ENCODE assay signal across 14 cellular contexts in the genomic region with DNA sequence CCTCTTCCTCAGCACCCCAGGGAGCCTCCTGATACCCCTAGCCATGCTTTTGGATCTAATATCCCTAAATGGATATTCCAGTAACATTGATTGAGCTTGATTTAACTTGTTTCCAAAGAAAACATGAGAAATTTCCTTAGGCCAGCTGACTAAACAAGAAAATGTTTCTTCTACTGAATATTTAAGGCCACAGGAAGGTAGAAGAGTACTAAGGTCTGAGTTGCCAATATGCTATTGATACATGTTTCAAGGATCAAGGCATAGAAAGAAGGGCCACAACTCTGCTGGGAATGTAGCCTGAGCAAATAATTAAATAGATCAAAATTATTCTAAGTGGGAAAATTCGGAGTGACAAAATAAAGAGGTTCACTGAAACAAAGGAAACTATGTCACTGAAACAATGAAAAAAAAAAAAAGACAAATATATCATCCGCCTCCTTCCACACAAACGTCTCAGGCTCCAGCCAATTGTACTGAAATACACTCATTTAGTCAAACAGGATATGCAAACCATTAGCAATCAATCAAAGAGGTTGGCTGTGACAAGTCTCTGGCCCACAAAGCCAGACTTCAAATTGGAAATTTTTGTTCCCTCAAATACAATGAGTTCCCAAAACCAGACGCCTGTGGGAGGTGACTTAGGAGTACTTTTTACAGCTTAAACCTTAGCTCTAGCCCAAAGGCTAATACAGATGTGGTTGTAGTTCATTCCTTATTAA.
"Had no signal": no experiment of that assay in that cellular context is flagged by ENCODE, and none has a peak within 500 bp of the region (broad histone marks: within the 10 kb centered on the region; RNA-seq: fewer than 3 reads in every experiment).

No MANE protein-coding gene starts in this region.

- H3K4me1 Mint-ChIP-seq: activated naive CD8-positive, alpha-beta T cell treated with anti-CD3 and anti-CD28 coated beads for 36 hours; neural crest cell; stimulated activated naive CD8-positive, alpha-beta T cell treated with anti-CD3 and anti-CD28 coated beads, Interleukin-15, amount 100 ng/mL, for 72 hours; T-cell had no signal

- H3K9me3 Mint-ChIP-seq: activated naive CD8-positive, alpha-beta T cell treated with anti-CD3 and anti-CD28 coated beads for 36 hours; activated T-helper 1 cell treated with anti-CD3 and anti-CD28 coated beads, Interleukin-12 subunit alpha, Interleukin-12 subunit beta, Interleukin-2, Interleukin-4 antibody, amounts not matched to agents 30 ng/mL and 10 ng/mL and 1 ng/mL, durations not matched to agents 14 hours and 24 hours and 36 hours; mesothelial cell of epicardium; neural crest cell; stimulated activated naive CD8-positive, alpha-beta T cell treated with anti-CD3 and anti-CD28 coated beads, Interleukin-15, amount 100 ng/mL, for 72 hours had no signal

- H3K4me3 ChIP-seq: lower lobe of right lung, right lobe of liver, spleen, upper lobe of right lung had no signal

- H3K36me3 ChIP-seq: lower lobe of right lung, right lobe of liver, spleen, upper lobe of right lung had no signal

- DNase-seq: activated CD4-positive, alpha-beta T cell treated with anti-CD3 and anti-CD28 coated beads, Interleukin-2, amount 50 U/mL, for 1 hour; activated naive CD8-positive, alpha-beta T cell treated with anti-CD3 and anti-CD28 coated beads for 36 hours; left cardiac atrium; lower lobe of right lung; right lobe of liver; spleen; stimulated activated naive CD8-positive, alpha-beta T cell treated with anti-CD3 and anti-CD28 coated beads, Interleukin-15, amount 100 ng/mL, for 72 hours; T-cell; T-helper 9 cell; upper lobe of right lung had no signal

- H3K4me1 ChIP-seq: lower lobe of right lung, right lobe of liver, spleen, upper lobe of right lung had no signal

- H3K9me3 ChIP-seq: lower lobe of right lung, right lobe of liver, spleen, upper lobe of right lung had no signal

- H3K27ac ChIP-seq: lower lobe of right lung, right lobe of liver, spleen, upper lobe of right lung had no signal

- H3K4me3 Mint-ChIP-seq: activated naive CD8-positive, alpha-beta T cell treated with anti-CD3 and anti-CD28 coated beads for 36 hours; activated T-helper 1 cell treated with anti-CD3 and anti-CD28 coated beads, Interleukin-12 subunit alpha, Interleukin-12 subunit beta, Interleukin-2, Interleukin-4 antibody, amounts not matched to agents 30 ng/mL and 10 ng/mL and 1 ng/mL, durations not matched to agents 14 hours and 24 hours and 36 hours; mesothelial cell of epicardium; neural crest cell; stimulated activated naive CD8-positive, alpha-beta T cell treated with anti-CD3 and anti-CD28 coated beads, Interleukin-15, amount 100 ng/mL, for 72 hours; T-cell had no signal

- FAIRE-seq: colon had no signal

- H3K27ac Mint-ChIP-seq: activated naive CD8-positive, alpha-beta T cell treated with anti-CD3 and anti-CD28 coated beads for 36 hours; activated T-helper 1 cell treated with anti-CD3 and anti-CD28 coated beads, Interleukin-12 subunit alpha, Interleukin-12 subunit beta, Interleukin-2, Interleukin-4 antibody, amounts not matched to agents 30 ng/mL and 10 ng/mL and 1 ng/mL, durations not matched to agents 14 hours and 24 hours and 36 hours; mesothelial cell of epicardium; stimulated activated naive CD8-positive, alpha-beta T cell treated with anti-CD3 and anti-CD28 coated beads, Interleukin-15, amount 100 ng/mL, for 72 hours; T-cell had no signal

- H3K27me3 ChIP-seq: right lobe of liver, upper lobe of right lung had no signal

- H3K27me3 Mint-ChIP-seq: stimulated activated naive CD8-positive, alpha-beta T cell treated with anti-CD3 and anti-CD28 coated beads, Interleukin-15, amount 100 ng/mL, for 72 hours; T-cell had no signal

- H3K36me3 Mint-ChIP-seq: activated naive CD8-positive, alpha-beta T cell treated with anti-CD3 and anti-CD28 coated beads for 36 hours; mesothelial cell of epicardium; T-cell had no signal
